ENCODE assay signal across 1 cellular context in the genomic region with DNA sequence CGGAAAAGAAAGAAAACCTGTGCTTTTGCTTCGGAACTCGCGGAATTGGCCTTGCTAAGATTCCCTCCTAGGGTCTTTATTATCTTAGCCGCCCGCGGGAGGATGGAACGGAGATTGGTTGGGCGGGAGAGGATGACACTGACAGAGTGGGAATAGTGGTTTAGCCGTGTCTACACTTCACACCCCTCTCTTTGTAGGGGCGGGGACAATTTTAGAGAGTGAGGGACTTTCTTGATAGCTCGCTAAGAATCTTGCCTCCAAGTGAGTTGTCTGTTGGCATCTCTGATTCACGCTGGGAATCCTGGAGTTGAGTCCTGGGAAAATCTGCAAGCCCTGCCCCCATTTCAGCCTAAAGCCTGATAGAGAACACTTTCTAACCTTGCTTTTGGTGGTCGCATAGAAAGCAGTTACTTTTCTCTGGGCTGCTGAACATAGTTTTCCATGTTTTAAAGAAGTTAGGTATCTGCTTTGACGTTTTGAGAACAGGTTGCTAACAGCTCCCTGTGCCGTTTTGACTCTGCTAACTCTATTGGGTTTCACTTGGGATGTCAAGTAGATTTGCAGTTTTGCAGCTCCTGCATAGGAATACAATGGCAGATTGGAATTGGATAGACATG.
TF ChIP-seq lines count a peak whose summit lies in the region.

No MANE protein-coding gene starts in this region.

TF ChIP-seq in K562, 482 proteins besides CTCF, POLR2A, EP300 and RAD21 (continued from another document):
- no peak for TF ChIP-seq HMGN3 (IDR thresholded peaks at IDR 0.05; ENCODE audit: borderline replicate concordance, extremely low read depth, insufficient read length, low read depth, low read length)
- TF ChIP-seq ZNF232 (CRISPR knock-in tag; IDR thresholded peaks at IDR 0.05) = no peak
- TF ChIP-seq ZNF311 (CRISPR knock-in tag; IDR thresholded peaks at IDR 0.05) = no peak
- TF ChIP-seq SMAD2 (IDR thresholded peaks at IDR 0.05; ENCODE audit: low read depth, low read length) = no peak
- peak in 1 of 2 experiments; percentile 9; a peak in 1 of 4 replicates for TF ChIP-seq TEAD1 (CRISPR knock-in tag; IDR thresholded peaks at IDR 0.05)
- TF ChIP-seq, protein P1, sequence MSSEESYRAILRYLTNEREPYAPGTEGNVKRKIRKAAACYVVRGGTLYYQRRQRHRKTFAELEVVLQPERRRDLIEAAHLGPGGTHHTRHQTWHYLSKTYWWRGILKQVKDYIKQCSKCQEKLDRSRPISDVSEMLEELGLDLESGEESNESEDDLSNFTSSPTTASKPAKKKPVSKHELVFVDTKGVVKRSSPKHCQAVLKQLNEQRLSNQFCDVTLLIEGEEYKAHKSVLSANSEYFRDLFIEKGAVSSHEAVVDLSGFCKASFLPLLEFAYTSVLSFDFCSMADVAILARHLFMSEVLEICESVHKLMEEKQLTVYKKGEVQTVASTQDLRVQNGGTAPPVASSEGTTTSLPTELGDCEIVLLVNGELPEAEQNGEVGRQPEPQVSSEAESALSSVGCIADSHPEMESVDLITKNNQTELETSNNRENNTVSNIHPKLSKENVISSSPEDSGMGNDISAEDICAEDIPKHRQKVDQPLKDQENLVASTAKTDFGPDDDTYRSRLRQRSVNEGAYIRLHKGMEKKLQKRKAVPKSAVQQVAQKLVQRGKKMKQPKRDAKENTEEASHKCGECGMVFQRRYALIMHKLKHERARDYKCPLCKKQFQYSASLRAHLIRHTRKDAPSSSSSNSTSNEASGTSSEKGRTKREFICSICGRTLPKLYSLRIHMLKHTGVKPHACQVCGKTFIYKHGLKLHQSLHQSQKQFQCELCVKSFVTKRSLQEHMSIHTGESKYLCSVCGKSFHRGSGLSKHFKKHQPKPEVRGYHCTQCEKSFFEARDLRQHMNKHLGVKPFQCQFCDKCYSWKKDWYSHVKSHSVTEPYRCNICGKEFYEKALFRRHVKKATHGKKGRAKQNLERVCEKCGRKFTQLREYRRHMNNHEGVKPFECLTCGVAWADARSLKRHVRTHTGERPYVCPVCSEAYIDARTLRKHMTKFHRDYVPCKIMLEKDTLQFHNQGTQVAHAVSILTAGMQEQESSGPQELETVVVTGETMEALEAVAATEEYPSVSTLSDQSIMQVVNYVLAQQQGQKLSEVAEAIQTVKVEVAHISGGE (CRISPR knock-in tag; IDR thresholded peaks at IDR 0.05) = no peak
- no peak for TF ChIP-seq FOXM1 (IDR thresholded peaks at IDR 0.05; ENCODE audit: low read depth)
- TF ChIP-seq FOXM1 (CRISPR knock-in tag; IDR thresholded peaks at IDR 0.05; ENCODE audit: low read depth) = no peak
- TF ChIP-seq TFE3 (CRISPR knock-in tag; IDR thresholded peaks at IDR 0.05) = no peak
- TF ChIP-seq, protein P2, sequence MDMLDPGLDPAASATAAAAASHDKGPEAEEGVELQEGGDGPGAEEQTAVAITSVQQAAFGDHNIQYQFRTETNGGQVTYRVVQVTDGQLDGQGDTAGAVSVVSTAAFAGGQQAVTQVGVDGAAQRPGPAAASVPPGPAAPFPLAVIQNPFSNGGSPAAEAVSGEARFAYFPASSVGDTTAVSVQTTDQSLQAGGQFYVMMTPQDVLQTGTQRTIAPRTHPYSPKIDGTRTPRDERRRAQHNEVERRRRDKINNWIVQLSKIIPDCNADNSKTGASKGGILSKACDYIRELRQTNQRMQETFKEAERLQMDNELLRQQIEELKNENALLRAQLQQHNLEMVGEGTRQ (CRISPR knock-in tag; IDR thresholded peaks at IDR 0.05) = no peak
- TF ChIP-seq FOXJ2 (tag; IDR thresholded peaks at IDR 0.05) = no peak
- TF ChIP-seq PHTF2 (CRISPR knock-in tag; IDR thresholded peaks at IDR 0.05) = no peak
- TF ChIP-seq EHMT2 (IDR thresholded peaks at IDR 0.05) = no peak
- TF ChIP-seq E2F3 (CRISPR knock-in tag; IDR thresholded peaks at IDR 0.05) = no peak
- no peak for TF ChIP-seq MECOM (CRISPR knock-in tag; IDR thresholded peaks at IDR 0.05)
- TF ChIP-seq BMI1 (IDR thresholded peaks at IDR 0.05; ENCODE audit: low read length) = no peak
- TF ChIP-seq ZSCAN32 (CRISPR knock-in tag; IDR thresholded peaks at IDR 0.05) = no peak
- TF ChIP-seq SNIP1 (IDR thresholded peaks at IDR 0.05; ENCODE audit: low read depth) = no peak
- no peak for TF ChIP-seq ZNF133 (CRISPR knock-in tag; IDR thresholded peaks at IDR 0.05)
- TF ChIP-seq ZNF3 (CRISPR knock-in tag; IDR thresholded peaks at IDR 0.05) = no peak
- peak; percentile 84 for TF ChIP-seq ZSCAN29 (IDR thresholded peaks at IDR 0.05)
- TF ChIP-seq, protein P3, sequence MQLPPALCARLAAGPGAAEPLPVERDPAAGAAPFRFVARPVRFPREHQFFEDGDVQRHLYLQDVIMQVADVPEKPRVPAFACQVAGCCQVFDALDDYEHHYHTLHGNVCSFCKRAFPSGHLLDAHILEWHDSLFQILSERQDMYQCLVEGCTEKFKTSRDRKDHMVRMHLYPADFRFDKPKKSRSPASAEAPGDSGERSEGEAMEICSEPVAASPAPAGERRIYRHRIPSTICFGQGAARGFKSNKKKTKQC (CRISPR knock-in tag; IDR thresholded peaks at IDR 0.05) = no peak
- TF ChIP-seq CSDE1 (IDR thresholded peaks at IDR 0.05) = no peak
- no peak for TF ChIP-seq NR2C1 (IDR thresholded peaks at IDR 0.05)
- no peak for TF ChIP-seq NR2C1 (tag; IDR thresholded peaks at IDR 0.05)
- no peak for TF ChIP-seq ATF2 (CRISPR knock-in tag; IDR thresholded peaks at IDR 0.05)
- no peak for TF ChIP-seq BHLHE40 (IDR thresholded peaks at IDR 0.05; ENCODE audit: low read length)
- no peak for TF ChIP-seq XRCC3 (IDR thresholded peaks at IDR 0.05)
- TF ChIP-seq ETV5 (CRISPR knock-in tag; IDR thresholded peaks at IDR 0.05; ENCODE audit: low read depth) = no peak
- TF ChIP-seq HDAC1 (IDR thresholded peaks at IDR 0.05) = peak in 1 of 2 experiments; percentile 64; a peak in 2 of 4 replicates
- TF ChIP-seq PCBP2 (IDR thresholded peaks at IDR 0.05; ENCODE audit: low read depth, low read length, poor library complexity, severe bottlenecking) = no peak
- TF ChIP-seq MEIS2 (IDR thresholded peaks at IDR 0.05; ENCODE audit: partially characterized antibody) = peak; percentile 43
- no peak for TF ChIP-seq SAP30 (IDR thresholded peaks at IDR 0.05; ENCODE audit: borderline replicate concordance, insufficient read depth, low read depth, low read length, poor library complexity, severe bottlenecking)
- no peak for TF ChIP-seq CBFA2T3 (IDR thresholded peaks at IDR 0.05)
- TF ChIP-seq HNRNPUL1 (IDR thresholded peaks at IDR 0.05; ENCODE audit: low read length) = no peak
- no peak for TF ChIP-seq ILF3 (IDR thresholded peaks at IDR 0.05; ENCODE audit: borderline replicate concordance)
- no peak for TF ChIP-seq RBM17 (IDR thresholded peaks at IDR 0.05; ENCODE audit: borderline replicate concordance, low read depth, low read length)
- peak; percentile 42 for TF ChIP-seq PRDM10 (IDR thresholded peaks at IDR 0.05; ENCODE audit: partially characterized antibody)
- TF ChIP-seq MITF (IDR thresholded peaks at IDR 0.05) = no peak
- TF ChIP-seq, protein P4, sequence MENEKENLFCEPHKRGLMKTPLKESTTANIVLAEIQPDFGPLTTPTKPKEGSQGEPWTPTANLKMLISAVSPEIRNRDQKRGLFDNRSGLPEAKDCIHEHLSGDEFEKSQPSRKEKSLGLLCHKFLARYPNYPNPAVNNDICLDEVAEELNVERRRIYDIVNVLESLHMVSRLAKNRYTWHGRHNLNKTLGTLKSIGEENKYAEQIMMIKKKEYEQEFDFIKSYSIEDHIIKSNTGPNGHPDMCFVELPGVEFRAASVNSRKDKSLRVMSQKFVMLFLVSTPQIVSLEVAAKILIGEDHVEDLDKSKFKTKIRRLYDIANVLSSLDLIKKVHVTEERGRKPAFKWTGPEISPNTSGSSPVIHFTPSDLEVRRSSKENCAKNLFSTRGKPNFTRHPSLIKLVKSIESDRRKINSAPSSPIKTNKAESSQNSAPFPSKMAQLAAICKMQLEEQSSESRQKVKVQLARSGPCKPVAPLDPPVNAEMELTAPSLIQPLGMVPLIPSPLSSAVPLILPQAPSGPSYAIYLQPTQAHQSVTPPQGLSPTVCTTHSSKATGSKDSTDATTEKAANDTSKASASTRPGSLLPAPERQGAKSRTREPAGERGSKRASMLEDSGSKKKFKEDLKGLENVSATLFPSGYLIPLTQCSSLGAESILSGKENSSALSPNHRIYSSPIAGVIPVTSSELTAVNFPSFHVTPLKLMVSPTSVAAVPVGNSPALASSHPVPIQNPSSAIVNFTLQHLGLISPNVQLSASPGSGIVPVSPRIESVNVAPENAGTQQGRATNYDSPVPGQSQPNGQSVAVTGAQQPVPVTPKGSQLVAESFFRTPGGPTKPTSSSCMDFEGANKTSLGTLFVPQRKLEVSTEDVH (IDR thresholded peaks at IDR 0.05; ENCODE audit: low read depth, partially characterized antibody) = no peak
- TF ChIP-seq ZNF668 (CRISPR knock-in tag; IDR thresholded peaks at IDR 0.05) = no peak
- no peak for TF ChIP-seq NCOR1 (IDR thresholded peaks at IDR 0.05)
